ENCODE assay signal across 29 cellular contexts in the genomic region with DNA sequence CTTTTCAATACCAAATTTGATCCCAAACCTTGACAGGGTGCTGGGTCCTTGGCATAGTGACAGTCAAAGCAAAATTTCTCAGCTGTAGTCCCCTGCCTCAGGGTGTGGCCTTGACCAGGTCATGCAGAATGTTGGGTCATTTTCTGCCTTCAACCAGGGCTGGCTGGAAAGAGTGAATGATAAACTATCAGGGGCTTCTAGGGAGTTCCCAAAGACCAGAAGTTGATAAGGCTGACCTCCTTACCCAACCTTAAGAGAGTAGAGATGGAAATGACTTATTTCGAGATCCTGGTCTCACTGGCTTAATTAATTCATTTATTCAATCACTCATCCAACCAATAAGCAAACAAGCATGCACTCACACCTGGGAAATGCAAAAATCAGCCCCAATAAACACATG.
"Had no signal": no experiment of that assay in that cellular context is flagged by ENCODE, and none has a peak within 500 bp of the region (broad histone marks: within the 10 kb centered on the region; RNA-seq: fewer than 3 reads in every experiment).

No MANE protein-coding gene starts in this region.

- H3K4me3 ChIP-seq: adrenal gland, body of pancreas, breast epithelium, SJSA1 had no signal

- ATAC-seq: activated CD4-positive, alpha-beta T cell treated with anti-CD3 and anti-CD28 coated beads for 36 hours; activated CD8-positive, alpha-beta T cell treated with anti-CD3 and anti-CD28 coated beads, Interleukin-2, amount 10 ng/mL, durations not matched to agents 7 days and 5 days; body of pancreas; Panc1 had no signal

- H3K4me1 ChIP-seq: adrenal gland, body of pancreas, breast epithelium, SJSA1 had no signal

- H3K27me3 Mint-ChIP-seq: activated CD4-positive, alpha-beta T cell treated with anti-CD3 and anti-CD28 coated beads for 36 hours; activated CD4-positive, alpha-beta T cell treated with anti-CD3 and anti-CD28 coated beads, Interleukin-2, amount 10 ng/mL, durations not matched to agents 7 days and 5 days; activated naive CD4-positive, alpha-beta T cell treated with anti-CD3 and anti-CD28 coated beads, Interleukin-2, amount 50 U/mL, for 24 hours; activated T-cell treated with anti-CD3 and anti-CD28 coated beads, Interleukin-2, amount 50 U/mL, for 24 hours had no signal

- H3K9me3 Mint-ChIP-seq: activated CD4-positive, alpha-beta T cell treated with anti-CD3 and anti-CD28 coated beads, Interleukin-2, amount 10 ng/mL, durations not matched to agents 7 days and 5 days had no signal

- H3K27ac ChIP-seq: adrenal gland, body of pancreas, breast epithelium, SJSA1 had no signal

- H3K4me2 ChIP-seq: SK-N-SH had no signal

- H3K27me3 ChIP-seq: adrenal gland, body of pancreas, breast epithelium, SJSA1 had no signal

- H3K27ac Mint-ChIP-seq: activated CD4-positive, alpha-beta T cell treated with anti-CD3 and anti-CD28 coated beads for 36 hours; activated CD4-positive, alpha-beta T cell treated with anti-CD3 and anti-CD28 coated beads, Interleukin-2, amount 10 ng/mL, durations not matched to agents 7 days and 5 days; activated CD8-positive, alpha-beta T cell treated with anti-CD3 and anti-CD28 coated beads, Interleukin-2, amount 10 ng/mL, durations not matched to agents 7 days and 5 days; activated naive CD4-positive, alpha-beta T cell treated with anti-CD3 and anti-CD28 coated beads, Interleukin-2, amount 50 U/mL, for 24 hours; activated T-cell treated with anti-CD3 and anti-CD28 coated beads, Interleukin-2, amount 50 U/mL, for 24 hours; activated T-helper 2 cell treated with anti-CD3 and anti-CD28 coated beads, Interferon-gamma antibody, Interleukin-2, Interleukin-4, amounts not matched to agents 10 μg/mL and 5 μg/mL and 100 μg/mL, durations not matched to agents 14 hours and 24 hours and 36 hours; T-helper 1 cell treated with Interleukin-12 subunit alpha and Interleukin-12 subunit beta and Interleukin-4 antibody, amounts not matched to agents 30 μg/mL and 1 μg/mL, for 36 hours; T-helper 2 cell treated with Interferon-gamma antibody and Interleukin-4, amounts not matched to agents 5 μg/mL and 100 μg/mL, for 36 hours had no signal

- FAIRE-seq: astrocyte, TTC549 had no signal

- H3K36me3 ChIP-seq: adrenal gland, breast epithelium, SJSA1 had no signal

- H3K36me3 Mint-ChIP-seq: activated naive CD4-positive, alpha-beta T cell treated with anti-CD3 and anti-CD28 coated beads, Interleukin-2, amount 50 U/mL, for 24 hours had no signal

- H3K4me1 Mint-ChIP-seq: activated CD4-positive, alpha-beta T cell treated with anti-CD3 and anti-CD28 coated beads for 36 hours; activated CD4-positive, alpha-beta T cell treated with anti-CD3 and anti-CD28 coated beads, Interleukin-2, amount 10 ng/mL, durations not matched to agents 7 days and 5 days; activated naive CD4-positive, alpha-beta T cell treated with anti-CD3 and anti-CD28 coated beads, Interleukin-2, amount 50 U/mL, for 24 hours had no signal

- H3K9ac ChIP-seq: SK-N-SH had no signal

- DNase-seq: activated CD4-positive, alpha-beta T cell treated with anti-CD3 and anti-CD28 coated beads for 36 hours; activated CD4-positive, alpha-beta T cell treated with anti-CD3 and anti-CD28 coated beads, Interleukin-2, amount 10 ng/mL, durations not matched to agents 7 days and 5 days; activated CD4-positive, alpha-beta T cell treated with anti-CD3 and anti-CD28 coated beads, Interleukin-2, amount 50 U/mL, for 48 hours; activated CD8-positive, alpha-beta T cell treated with anti-CD3 and anti-CD28 coated beads, Interleukin-2, amount 10 ng/mL, durations not matched to agents 7 days and 5 days; activated gamma-delta T cell; activated naive CD4-positive, alpha-beta T cell treated with Interleukin-2 at 50 U/mL for 16 hours; activated T-cell treated with anti-CD3 and anti-CD28 coated beads, Interleukin-2, amount 50 U/mL, for 24 hours; adrenal gland; body of pancreas; cerebellar nuclear complex; cortex of kidney; MM.1S; MV-4-11; NCI-H1092; NCI-H1436 treated with DMSO at 0.1 percent for 48 hours; NCI-H2029; NCI-H345; NCI-H524 treated with DMSO at 0.1 percent for 48 hours; SHP77 treated with DMSO at 0.1 percent for 48 hours; SK-N-SH had no signal

- H3K9me3 ChIP-seq: adrenal gland, body of pancreas, breast epithelium, SJSA1, SK-N-SH had no signal

- H3K4me3 Mint-ChIP-seq: activated CD4-positive, alpha-beta T cell treated with anti-CD3 and anti-CD28 coated beads for 36 hours; activated CD4-positive, alpha-beta T cell treated with anti-CD3 and anti-CD28 coated beads, Interleukin-2, amount 10 ng/mL, durations not matched to agents 7 days and 5 days; activated CD8-positive, alpha-beta T cell treated with anti-CD3 and anti-CD28 coated beads, Interleukin-2, amount 10 ng/mL, durations not matched to agents 7 days and 5 days; activated naive CD4-positive, alpha-beta T cell treated with anti-CD3 and anti-CD28 coated beads, Interleukin-2, amount 50 U/mL, for 24 hours; activated T-cell treated with anti-CD3 and anti-CD28 coated beads, Interleukin-2, amount 50 U/mL, for 24 hours; T-helper 1 cell treated with Interleukin-12 subunit alpha and Interleukin-12 subunit beta and Interleukin-4 antibody, amounts not matched to agents 30 μg/mL and 1 μg/mL, for 36 hours; T-helper 2 cell treated with Interferon-gamma antibody and Interleukin-4, amounts not matched to agents 5 μg/mL and 100 μg/mL, for 36 hours had no signal
